Comparison of ENCODE assay signal across 1 cellular context in the genomic region with DNA sequence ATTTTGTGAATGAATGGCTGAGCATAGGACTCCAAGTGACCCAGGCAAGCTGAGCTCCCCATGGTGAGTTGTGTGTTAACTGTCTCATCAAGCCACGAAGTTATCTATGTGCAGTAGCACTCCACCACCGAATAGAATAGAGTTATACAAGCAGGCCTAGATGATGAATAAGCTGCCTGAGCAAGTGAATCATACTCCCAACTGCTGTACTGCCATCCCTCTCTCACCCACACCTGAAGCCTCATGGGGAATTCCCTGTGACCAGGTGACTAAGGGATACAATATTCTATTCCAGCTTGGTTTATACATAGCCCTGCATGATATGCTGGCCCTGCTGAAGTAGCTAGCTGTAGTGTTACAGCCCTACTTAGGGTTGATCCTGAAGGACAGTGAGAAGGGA.
TF ChIP-seq lines count a peak whose summit lies in the region.

No MANE protein-coding gene starts in this region.

TF ChIP-seq in GM23338, 12 proteins besides CTCF, POLR2A, EP300 and RAD21 (continued from another document):
- TF ChIP-seq, protein P1, sequence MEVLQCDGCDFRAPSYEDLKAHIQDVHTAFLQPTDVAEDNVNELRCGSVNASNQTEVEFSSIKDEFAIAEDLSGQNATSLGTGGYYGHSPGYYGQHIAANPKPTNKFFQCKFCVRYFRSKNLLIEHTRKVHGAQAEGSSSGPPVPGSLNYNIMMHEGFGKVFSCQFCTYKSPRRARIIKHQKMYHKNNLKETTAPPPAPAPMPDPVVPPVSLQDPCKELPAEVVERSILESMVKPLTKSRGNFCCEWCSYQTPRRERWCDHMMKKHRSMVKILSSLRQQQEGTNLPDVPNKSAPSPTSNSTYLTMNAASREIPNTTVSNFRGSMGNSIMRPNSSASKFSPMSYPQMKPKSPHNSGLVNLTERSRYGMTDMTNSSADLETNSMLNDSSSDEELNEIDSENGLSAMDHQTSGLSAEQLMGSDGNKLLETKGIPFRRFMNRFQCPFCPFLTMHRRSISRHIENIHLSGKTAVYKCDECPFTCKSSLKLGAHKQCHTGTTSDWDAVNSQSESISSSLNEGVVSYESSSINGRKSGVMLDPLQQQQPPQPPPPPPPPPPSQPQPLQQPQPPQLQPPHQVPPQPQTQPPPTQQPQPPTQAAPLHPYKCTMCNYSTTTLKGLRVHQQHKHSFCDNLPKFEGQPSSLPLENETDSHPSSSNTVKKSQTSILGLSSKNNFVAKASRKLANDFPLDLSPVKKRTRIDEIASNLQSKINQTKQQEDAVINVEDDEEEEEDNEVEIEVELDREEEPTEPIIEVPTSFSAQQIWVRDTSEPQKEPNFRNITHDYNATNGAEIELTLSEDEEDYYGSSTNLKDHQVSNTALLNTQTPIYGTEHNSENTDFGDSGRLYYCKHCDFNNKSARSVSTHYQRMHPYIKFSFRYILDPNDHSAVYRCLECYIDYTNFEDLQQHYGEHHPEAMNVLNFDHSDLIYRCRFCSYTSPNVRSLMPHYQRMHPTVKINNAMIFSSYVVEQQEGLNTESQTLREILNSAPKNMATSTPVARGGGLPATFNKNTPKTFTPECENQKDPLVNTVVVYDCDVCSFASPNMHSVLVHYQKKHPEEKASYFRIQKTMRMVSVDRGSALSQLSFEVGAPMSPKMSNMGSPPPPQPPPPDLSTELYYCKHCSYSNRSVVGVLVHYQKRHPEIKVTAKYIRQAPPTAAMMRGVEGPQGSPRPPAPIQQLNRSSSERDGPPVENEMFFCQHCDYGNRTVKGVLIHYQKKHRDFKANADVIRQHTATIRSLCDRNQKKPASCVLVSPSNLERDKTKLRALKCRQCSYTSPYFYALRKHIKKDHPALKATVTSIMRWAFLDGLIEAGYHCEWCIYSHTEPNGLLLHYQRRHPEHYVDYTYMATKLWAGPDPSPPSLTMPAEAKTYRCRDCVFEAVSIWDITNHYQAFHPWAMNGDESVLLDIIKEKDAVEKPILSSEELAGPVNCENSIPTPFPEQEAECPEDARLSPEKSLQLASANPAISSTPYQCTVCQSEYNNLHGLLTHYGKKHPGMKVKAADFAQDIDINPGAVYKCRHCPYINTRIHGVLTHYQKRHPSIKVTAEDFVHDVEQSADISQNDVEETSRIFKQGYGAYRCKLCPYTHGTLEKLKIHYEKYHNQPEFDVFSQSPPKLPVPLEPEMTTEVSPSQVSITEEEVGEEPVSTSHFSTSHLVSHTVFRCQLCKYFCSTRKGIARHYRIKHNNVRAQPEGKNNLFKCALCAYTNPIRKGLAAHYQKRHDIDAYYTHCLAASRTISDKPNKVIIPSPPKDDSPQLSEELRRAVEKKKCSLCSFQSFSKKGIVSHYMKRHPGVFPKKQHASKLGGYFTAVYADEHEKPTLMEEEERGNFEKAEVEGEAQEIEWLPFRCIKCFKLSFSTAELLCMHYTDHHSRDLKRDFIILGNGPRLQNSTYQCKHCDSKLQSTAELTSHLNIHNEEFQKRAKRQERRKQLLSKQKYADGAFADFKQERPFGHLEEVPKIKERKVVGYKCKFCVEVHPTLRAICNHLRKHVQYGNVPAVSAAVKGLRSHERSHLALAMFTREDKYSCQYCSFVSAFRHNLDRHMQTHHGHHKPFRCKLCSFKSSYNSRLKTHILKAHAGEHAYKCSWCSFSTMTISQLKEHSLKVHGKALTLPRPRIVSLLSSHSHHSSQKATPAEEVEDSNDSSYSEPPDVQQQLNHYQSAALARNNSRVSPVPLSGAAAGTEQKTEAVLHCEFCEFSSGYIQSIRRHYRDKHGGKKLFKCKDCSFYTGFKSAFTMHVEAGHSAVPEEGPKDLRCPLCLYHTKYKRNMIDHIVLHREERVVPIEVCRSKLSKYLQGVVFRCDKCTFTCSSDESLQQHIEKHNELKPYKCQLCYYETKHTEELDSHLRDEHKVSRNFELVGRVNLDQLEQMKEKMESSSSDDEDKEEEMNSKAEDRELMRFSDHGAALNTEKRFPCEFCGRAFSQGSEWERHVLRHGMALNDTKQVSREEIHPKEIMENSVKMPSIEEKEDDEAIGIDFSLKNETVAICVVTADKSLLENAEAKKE (CRISPR knock-in tag; IDR thresholded peaks at IDR 0.05), result no peak
- TF ChIP-seq EZH2 (IDR thresholded peaks at IDR 0.05; ENCODE audit: low read depth, unreplicated experiment) (no peak), NANOG (IDR thresholded peaks at IDR 0.05; ENCODE audit: borderline replicate concordance) (no peak), EZH2phosphoT487 (IDR thresholded peaks at IDR 0.05; ENCODE audit: unreplicated experiment) (no peak), CREB1 (CRISPR knock-in tag; IDR thresholded peaks at IDR 0.05; ENCODE audit: low read depth) (no peak), ZNF331 (CRISPR knock-in tag; IDR thresholded peaks at IDR 0.05; ENCODE audit: low read depth) (no peak), JUNB (IDR thresholded peaks at IDR 0.05; ENCODE audit: unreplicated experiment) (no peak), POLR2AphosphoS5 (IDR thresholded peaks at IDR 0.05; ENCODE audit: low read depth) (no peak)
- TF ChIP-seq, protein P2, sequence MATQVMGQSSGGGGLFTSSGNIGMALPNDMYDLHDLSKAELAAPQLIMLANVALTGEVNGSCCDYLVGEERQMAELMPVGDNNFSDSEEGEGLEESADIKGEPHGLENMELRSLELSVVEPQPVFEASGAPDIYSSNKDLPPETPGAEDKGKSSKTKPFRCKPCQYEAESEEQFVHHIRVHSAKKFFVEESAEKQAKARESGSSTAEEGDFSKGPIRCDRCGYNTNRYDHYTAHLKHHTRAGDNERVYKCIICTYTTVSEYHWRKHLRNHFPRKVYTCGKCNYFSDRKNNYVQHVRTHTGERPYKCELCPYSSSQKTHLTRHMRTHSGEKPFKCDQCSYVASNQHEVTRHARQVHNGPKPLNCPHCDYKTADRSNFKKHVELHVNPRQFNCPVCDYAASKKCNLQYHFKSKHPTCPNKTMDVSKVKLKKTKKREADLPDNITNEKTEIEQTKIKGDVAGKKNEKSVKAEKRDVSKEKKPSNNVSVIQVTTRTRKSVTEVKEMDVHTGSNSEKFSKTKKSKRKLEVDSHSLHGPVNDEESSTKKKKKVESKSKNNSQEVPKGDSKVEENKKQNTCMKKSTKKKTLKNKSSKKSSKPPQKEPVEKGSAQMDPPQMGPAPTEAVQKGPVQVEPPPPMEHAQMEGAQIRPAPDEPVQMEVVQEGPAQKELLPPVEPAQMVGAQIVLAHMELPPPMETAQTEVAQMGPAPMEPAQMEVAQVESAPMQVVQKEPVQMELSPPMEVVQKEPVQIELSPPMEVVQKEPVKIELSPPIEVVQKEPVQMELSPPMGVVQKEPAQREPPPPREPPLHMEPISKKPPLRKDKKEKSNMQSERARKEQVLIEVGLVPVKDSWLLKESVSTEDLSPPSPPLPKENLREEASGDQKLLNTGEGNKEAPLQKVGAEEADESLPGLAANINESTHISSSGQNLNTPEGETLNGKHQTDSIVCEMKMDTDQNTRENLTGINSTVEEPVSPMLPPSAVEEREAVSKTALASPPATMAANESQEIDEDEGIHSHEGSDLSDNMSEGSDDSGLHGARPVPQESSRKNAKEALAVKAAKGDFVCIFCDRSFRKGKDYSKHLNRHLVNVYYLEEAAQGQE (IDR thresholded peaks at IDR 0.05; ENCODE audit: unreplicated experiment), result no peak
TF ChIP-seq in GM23338: peak in this region for 0.
